In genomic region chr9:33159760-33160127, GRCh38 we compare ENCODE assay signal across 8 cellular contexts. TPM values are rescaled to one million over a fixed set of nuclear protein-coding genes. Genes with fewer than 3 reads are reported as not detected.
A peak's percentile ranks its signal among the peaks of the same experiment; 100 is the strongest.
DNase-seq lines count a peak whose midpoint lies in the region; ATAC-seq, FAIRE-seq and TF ChIP-seq lines count a peak whose summit lies in the region.

No MANE protein-coding gene starts in this region.

- H4K20me1 ChIP-seq in SK-N-SH (ENCODE audit: insufficient read depth) (no peaks in the 10 kb centered on the region), astrocyte (ENCODE audit: insufficient read depth, low read length) (peaks cover 34% of the 10 kb centered on the region)

- H3K4me3 Mint-ChIP-seq in astrocyte (ENCODE audit: unreplicated experiment): peak overlapping the region; percentile 79

- H3K4me1 Mint-ChIP-seq in astrocyte (ENCODE audit: low read depth, unreplicated experiment): peaks cover 79% of the 10 kb centered on the region

- peak; percentile 37 for FAIRE-seq in astrocyte (lab: Jason Lieb, UNC)

- peak; percentile 21 for ATAC-seq in HG02973 (IDR thresholded peaks at IDR 0.05; ENCODE audit: unreplicated experiment)

- H3K36me3 ChIP-seq in SK-N-SH (replicated peaks in 1 of 2; ENCODE audit: control insufficient read depth in 1 of 2, insufficient read depth in 2 of 2, low read length in 1 of 2) (no peaks in the 10 kb centered on the region), astrocyte (ENCODE audit: insufficient read depth, low read length) (no peaks in the 10 kb centered on the region)

- H3F3A ChIP-seq in SK-N-SH (replicated peaks; ENCODE audit: insufficient read depth): peaks cover 29% of the 10 kb centered on the region

- H3K27me3 ChIP-seq in SK-N-SH (ENCODE audit: insufficient read depth) (no peaks in the 10 kb centered on the region), astrocyte (ENCODE audit: insufficient read depth, low read length) (no peaks in the 10 kb centered on the region), layer of hippocampus (ENCODE audit: control insufficient read depth, insufficient read depth, low read length) (no peaks in the 10 kb centered on the region)

- H3K9ac ChIP-seq in SK-N-SH (peak overlapping the region; percentile 50), astrocyte (ENCODE audit: low read length) (peak overlapping the region; percentile 65)

- TF ChIP-seq CTCF in GM12875 (IDR thresholded peaks at IDR 0.05; ENCODE audit: borderline replicate concordance, insufficient read depth, low read depth, low read length) (no peak), SK-N-SH (IDR thresholded peaks at IDR 0.05) (no peak), astrocyte (IDR thresholded peaks at IDR 0.05; ENCODE audit: insufficient read depth, low read depth, low read length) (no peak)

- H3K36me3 Mint-ChIP-seq in astrocyte (ENCODE audit: low read depth, unreplicated experiment): no peaks in the 10 kb centered on the region

- peak overlapping the region; percentile 70 for H3K4me2 ChIP-seq in SK-N-SH
- H3K4me2 ChIP-seq in astrocyte (ENCODE audit: low read length): peak overlapping the region; percentile 94

- TF ChIP-seq EP300 in SK-N-SH (IDR thresholded peaks at IDR 0.05; ENCODE audit: borderline replicate concordance in 1 of 2, low read depth in 1 of 2, low read length in 1 of 2): no peak

- TF ChIP-seq RAD21 in SK-N-SH (IDR thresholded peaks at IDR 0.05; ENCODE audit: low read length): no peak

- H2AFZ ChIP-seq in SK-N-SH (ENCODE audit: low read depth) (0 out of 2 replicates have a peak overlapping the region, but pooled peaks have one; percentile 10), astrocyte (ENCODE audit: low read depth, low read length) (no peak overlapping the region)

- H3K4me1 ChIP-seq in SK-N-SH (ENCODE audit: control insufficient read depth in 1 of 2, insufficient read depth in 2 of 2, low read depth in 1 of 2, low read length in 1 of 2) (peaks cover 66 to 67% of the 10 kb centered on the region in 2 experiments), astrocyte (ENCODE audit: insufficient read depth, low read length) (peaks cover 55% of the 10 kb centered on the region)

- H3K4me3 ChIP-seq in GM12875 (ENCODE audit: low read depth, low read length) (peak overlapping the region; percentile 12), SK-N-SH (ENCODE audit: low read depth in 2 of 2, low read length in 1 of 2) (peak overlapping the region; percentile 3 to 30; a peak in 2 of 4 replicates), astrocyte (ENCODE audit: insufficient read depth, low read depth, low read length) (no peak overlapping the region)

- H3K27ac ChIP-seq in SK-N-SH (ENCODE audit: low read depth in 2 of 2, low read length in 1 of 2): peak overlapping the region; percentile 94 to 96
- H3K27ac ChIP-seq in astrocyte (ENCODE audit: low read depth, low read length): peak overlapping the region; percentile 83
- H3K27ac ChIP-seq in layer of hippocampus (ENCODE audit: low read depth, low read length): peak overlapping the region; percentile 77

- H3K9me3 ChIP-seq in SK-N-SH: no peaks in the 10 kb centered on the region
- no peaks in the 10 kb centered on the region for H3K9me3 ChIP-seq in astrocyte (ENCODE audit: insufficient read depth, low read depth, low read length)

- peaks cover 2% of the 10 kb centered on the region for H3K9me3 Mint-ChIP-seq in astrocyte (ENCODE audit: unreplicated experiment)

- no peaks in the 10 kb centered on the region for H3K9me2 ChIP-seq in SK-N-SH

- H3K79me2 ChIP-seq in SK-N-SH (ENCODE audit: insufficient read depth) (peaks cover 97% of the 10 kb centered on the region), astrocyte (ENCODE audit: insufficient read depth, low read length) (peaks cover 96% of the 10 kb centered on the region)

- 25% methylated on average over 2 of the region's 2 CpGs for WGBS in SK-N-SH (ENCODE audit: low lambda C conversion rate)

- H3K27ac Mint-ChIP-seq in astrocyte (ENCODE audit: unreplicated experiment): peak overlapping the region; percentile 92

- CTCF ChIA-PET in SK-N-SH (lab: Yijun Ruan, JAX): interaction anchor here (1.9 to 3.3 kb wide), 2 partner anchors 11 to 67 kb away, joined by 6 to 18 read pairs; no protein-coding TSS in a partner anchor

- POLR2A ChIA-PET in SK-N-SH (lab: Yijun Ruan, JAX): no interaction called here

- DNase-seq in SK-N-SH (peak; percentile 43), astrocyte (ENCODE audit: low read depth) (peak; percentile 92), cortex of kidney (lab: John Stamatoyannopoulos, UW) (no peak), NCI-H1105 treated with DMSO at 0.1 percent for 48 hours (lab: John Stamatoyannopoulos, UW) (no peak)
- DNase-seq in stimulated activated CD4-positive, alpha-beta T cell treated with anti-CD3 and anti-CD28 coated beads, Interleukin-4, amount 100 ng/mL, for 1 hour: peak; percentile 56

- no peaks in the 10 kb centered on the region for H3K27me3 Mint-ChIP-seq in astrocyte (ENCODE audit: low read depth, unreplicated experiment)

TF ChIP-seq in SK-N-SH, 30 proteins besides CTCF, POLR2A, EP300 and RAD21:
- TF ChIP-seq USF2 (IDR thresholded peaks at IDR 0.05; ENCODE audit: borderline replicate concordance, low read depth, low read length) (no peak), TCF12 (IDR thresholded peaks at IDR 0.05) (peak; percentile 46; the same call in 1 of the 2 replicates), ELF1 (IDR thresholded peaks at IDR 0.05) (0 out of 2 replicates have a peak, but pooled peaks have one; percentile 14)
- TF ChIP-seq, protein P1, sequence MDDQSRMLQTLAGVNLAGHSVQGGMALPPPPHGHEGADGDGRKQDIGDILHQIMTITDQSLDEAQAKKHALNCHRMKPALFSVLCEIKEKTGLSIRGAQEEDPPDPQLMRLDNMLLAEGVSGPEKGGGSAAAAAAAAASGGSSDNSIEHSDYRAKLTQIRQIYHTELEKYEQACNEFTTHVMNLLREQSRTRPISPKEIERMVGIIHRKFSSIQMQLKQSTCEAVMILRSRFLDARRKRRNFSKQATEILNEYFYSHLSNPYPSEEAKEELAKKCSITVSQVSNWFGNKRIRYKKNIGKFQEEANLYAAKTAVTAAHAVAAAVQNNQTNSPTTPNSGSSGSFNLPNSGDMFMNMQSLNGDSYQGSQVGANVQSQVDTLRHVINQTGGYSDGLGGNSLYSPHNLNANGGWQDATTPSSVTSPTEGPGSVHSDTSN (IDR thresholded peaks at IDR 0.05): no peak
TF ChIP-seq in SK-N-SH: peak in this region for 2.

RNA-seq across cellular contexts. Expression of gene B4GALT1, which starts 7.4 kb away (rescaled TPM):
- 36.2 and 36.3 TPM in 2 replicates for polyA plus RNA-seq in SK-N-SH (2012; rRNA removed)
- polyA plus RNA-seq in SK-N-SH (2012; cell fraction: cytosol; rRNA removed): 31.2 and 34.8 TPM in 2 replicates
- 16.2 and 21.7 TPM in 2 replicates for polyA plus RNA-seq in SK-N-SH (2012; cell fraction: nucleus; rRNA removed)
- total RNA-seq in astrocyte: 93.1 and 103 TPM in 2 replicates

Comparison
In these comparisons a context has a peak if more than half of its experiments do, and no peak if none do; other contexts are left out.
1. DNase-seq: peak in SK-N-SH (single experiment), astrocyte (single experiment) and stimulated activated CD4-positive, alpha-beta T cell treated with anti-CD3 and anti-CD28 coated beads, Interleukin-4, amount 100 ng/mL, for 1 hour (single experiment); none in cortex of kidney (single experiment) and NCI-H1105 treated with DMSO at 0.1 percent for 48 hours (single experiment).
2. Peak in every context shown above with its lines, with median percentiles within 50 percentile points of each other: H3K27ac ChIP-seq.